ENCODE assay signal across 1 cellular context in genomic region chr17:63827002-63827800, GRCh38.
TF ChIP-seq lines count a peak whose summit lies in the region.

FTSJ3 (minus strand) TSS chr17:63827663; CDS start chr17:63826902, 761 bp downstream.
PSMC5 (plus strand) TSS chr17:63827431; CDS start chr17:63827491, 60 bp downstream.

TF ChIP-seq in SK-N-SH treated with all-trans-retinoic acid at 6 μM for 48 hours, 23 proteins besides CTCF, POLR2A, EP300 and RAD21 (continued from another document):
- TF ChIP-seq PATZ1 (CRISPR knock-in tag; IDR thresholded peaks at IDR 0.05; ENCODE audit: borderline replicate concordance) (no peak), ZNF565 (CRISPR knock-in tag; conservative IDR thresholded peaks at IDR 0.05; ENCODE audit: low read depth) (0 out of 2 replicates have a peak, but pooled peaks have one; percentile 20), ISL1 (CRISPR knock-in tag; IDR thresholded peaks at IDR 0.05) (no peak), SNAI2 (CRISPR knock-in tag; IDR thresholded peaks at IDR 0.05) (no peak), ZNF70 (CRISPR knock-in tag; IDR thresholded peaks at IDR 0.05) (no peak), ARNTL (CRISPR knock-in tag; IDR thresholded peaks at IDR 0.05; ENCODE audit: borderline replicate concordance, low read depth) (no peak), CSRNP3 (CRISPR knock-in tag; IDR thresholded peaks at IDR 0.05) (no peak), ZC3H10 (CRISPR knock-in tag; IDR thresholded peaks at IDR 0.05) (no peak), RARB (CRISPR knock-in tag; IDR thresholded peaks at IDR 0.05) (no peak), BACH2 (CRISPR knock-in tag; IDR thresholded peaks at IDR 0.05; ENCODE audit: borderline replicate concordance) (no peak), CSDC2 (CRISPR knock-in tag; IDR thresholded peaks at IDR 0.05) (peak; percentile 79; the same call in 1 of the 2 replicates), OSR1 (CRISPR knock-in tag; IDR thresholded peaks at IDR 0.05) (no peak), ZNF8 (CRISPR knock-in tag; IDR thresholded peaks at IDR 0.05) (no peak)
- TF ChIP-seq, protein P1, sequence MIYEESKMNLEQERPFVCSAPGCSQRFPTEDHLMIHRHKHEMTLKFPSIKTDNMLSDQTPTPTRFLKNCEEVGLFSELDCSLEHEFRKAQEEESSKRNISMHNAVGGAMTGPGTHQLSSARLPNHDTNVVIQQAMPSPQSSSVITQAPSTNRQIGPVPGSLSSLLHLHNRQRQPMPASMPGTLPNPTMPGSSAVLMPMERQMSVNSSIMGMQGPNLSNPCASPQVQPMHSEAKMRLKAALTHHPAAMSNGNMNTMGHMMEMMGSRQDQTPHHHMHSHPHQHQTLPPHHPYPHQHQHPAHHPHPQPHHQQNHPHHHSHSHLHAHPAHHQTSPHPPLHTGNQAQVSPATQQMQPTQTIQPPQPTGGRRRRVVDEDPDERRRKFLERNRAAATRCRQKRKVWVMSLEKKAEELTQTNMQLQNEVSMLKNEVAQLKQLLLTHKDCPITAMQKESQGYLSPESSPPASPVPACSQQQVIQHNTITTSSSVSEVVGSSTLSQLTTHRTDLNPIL (CRISPR knock-in tag; IDR thresholded peaks at IDR 0.05; ENCODE audit: low read depth): no peak
